In the genomic region with DNA sequence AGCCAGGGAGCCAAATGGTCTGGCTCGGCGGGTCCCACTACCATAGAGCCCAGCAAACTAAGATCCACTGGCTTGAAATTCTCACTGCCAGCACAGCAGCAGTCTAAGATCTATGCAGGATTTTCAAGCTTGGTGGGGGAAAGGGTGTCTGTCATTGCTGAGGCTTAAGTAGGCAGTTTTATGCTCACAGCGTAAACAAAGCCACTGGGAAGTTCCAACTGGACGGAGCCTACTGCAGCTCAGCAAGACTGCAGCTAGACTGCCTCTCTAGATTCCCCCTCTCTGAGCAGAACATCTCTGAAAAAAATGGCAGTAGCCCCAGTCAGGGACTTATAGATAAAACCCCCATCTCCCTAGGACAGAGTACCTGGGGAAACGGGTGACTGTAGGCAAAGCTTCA, we compare ENCODE assay signal across 31 cellular contexts.
"Had no signal": no experiment of that assay in that cellular context is flagged by ENCODE, and none has a peak within 500 bp of the region (broad histone marks: within the 10 kb centered on the region; RNA-seq: fewer than 3 reads in every experiment).

No MANE protein-coding gene starts in this region.

- DNase-seq: colonic mucosa; effector CD8-positive, alpha-beta T cell; endodermal cell; foreskin keratinocyte; heart left ventricle; hippocampal formation; immature natural killer cell; mucosa of descending colon; naive B cell; occipital lobe; ovary; posterior cingulate gyrus; psoas muscle; right cardiac atrium; sigmoid colon; stimulated activated CD4-positive, alpha-beta T cell treated with anti-CD3 and anti-CD28 coated beads, Interleukin-2, amount 100 ng/mL, for 24 hours; stimulated activated CD4-positive, alpha-beta T cell treated with anti-CD3 and anti-CD28 coated beads, Interleukin-4, amount 100 ng/mL, for 24 hours; stimulated activated naive CD4-positive, alpha-beta T cell treated with Interleukin-2 at 50 U/mL for 16 hours; stomach; testis; tibial artery had no signal

- H3K9me3 Mint-ChIP-seq: type B pancreatic cell had no signal

- H3K27me3 ChIP-seq: colonic mucosa, esophagus muscularis mucosa, foreskin keratinocyte, gastroesophageal sphincter, heart left ventricle, ovary, sigmoid colon, stomach, testis, tibial artery had no signal

- H3K36me3 ChIP-seq: colonic mucosa, esophagus muscularis mucosa, gastroesophageal sphincter, heart left ventricle, ovary, sigmoid colon, stomach, tibial artery had no signal

- H3K9me3 ChIP-seq: colonic mucosa, ovary, testis had no signal

- H3K27ac Mint-ChIP-seq: dendritic cell treated with granulocyte-macrophage colony-stimulating factor and Interleukin-4, amounts not matched to agents 40 ng/mL and 50 ng/mL, for 4 days; endodermal cell; immature natural killer cell; memory B cell; mesothelial cell of epicardium; naive B cell; natural killer cell treated with Interleukin-12 subunit alpha and Interleukin-12 subunit beta and Interleukin-15 and Interleukin-18, amount 100 ng/mL, for 72 hours; stimulated activated effector memory CD8-positive, alpha-beta T cell treated with anti-CD3 and anti-CD28 coated beads, Interleukin-12 subunit alpha, Interleukin-12 subunit beta, amount 100 ng/mL, for 72 hours; type B pancreatic cell had no signal

- H3K4me3 ChIP-seq: colonic mucosa, esophagus muscularis mucosa, gastroesophageal sphincter, heart left ventricle, lung, mucosa of descending colon, ovary, psoas muscle, sigmoid colon, stomach, testis, tibial artery had no signal

- H3K4me3 Mint-ChIP-seq: dendritic cell treated with granulocyte-macrophage colony-stimulating factor and Interleukin-4, amounts not matched to agents 40 ng/mL and 50 ng/mL, for 4 days; endodermal cell; immature natural killer cell; memory B cell; mesothelial cell of epicardium; naive B cell; natural killer cell treated with Interleukin-12 subunit alpha and Interleukin-12 subunit beta and Interleukin-15 and Interleukin-18, amount 100 ng/mL, for 72 hours; stimulated activated effector memory CD8-positive, alpha-beta T cell treated with anti-CD3 and anti-CD28 coated beads, Interleukin-12 subunit alpha, Interleukin-12 subunit beta, amount 100 ng/mL, for 72 hours; type B pancreatic cell had no signal

- H3K4me1 Mint-ChIP-seq: immature natural killer cell; memory B cell; mesothelial cell of epicardium; naive B cell; stimulated activated effector memory CD8-positive, alpha-beta T cell treated with anti-CD3 and anti-CD28 coated beads, Interleukin-12 subunit alpha, Interleukin-12 subunit beta, amount 100 ng/mL, for 72 hours had no signal

- H3K27me3 Mint-ChIP-seq: dendritic cell treated with granulocyte-macrophage colony-stimulating factor and Interleukin-4, amounts not matched to agents 40 ng/mL and 50 ng/mL, for 4 days; memory B cell; naive B cell; type B pancreatic cell had no signal

- H3K4me1 ChIP-seq: colonic mucosa, esophagus muscularis mucosa, foreskin keratinocyte, gastroesophageal sphincter, heart left ventricle, psoas muscle, sigmoid colon, stomach, testis, tibial artery had no signal

- H3K27ac ChIP-seq: colonic mucosa, epithelial cell of prostate, esophagus muscularis mucosa, foreskin keratinocyte, gastroesophageal sphincter, heart left ventricle, ovary, psoas muscle, sigmoid colon, stomach, testis, tibial artery had no signal

- H3K36me3 Mint-ChIP-seq: immature natural killer cell; naive B cell; stimulated activated effector memory CD8-positive, alpha-beta T cell treated with anti-CD3 and anti-CD28 coated beads, Interleukin-12 subunit alpha, Interleukin-12 subunit beta, amount 100 ng/mL, for 72 hours; type B pancreatic cell had no signal
